In genomic region chr10:28685717-28686116, GRCh38 we compare ENCODE assay signal across 30 cellular contexts. TPM values are rescaled to one million over a fixed set of nuclear protein-coding genes. Genes with fewer than 3 reads are reported as not detected.
DNase-seq lines count a peak whose midpoint lies in the region; ATAC-seq and TF ChIP-seq lines count a peak whose summit lies in the region.
"Had no signal": no experiment of that assay in that cellular context is flagged by ENCODE, and none has a peak within 500 bp of the region (broad histone marks: within the 10 kb centered on the region; RNA-seq: fewer than 3 reads in every experiment).

No MANE protein-coding gene starts in this region.

- H3K56ac ChIP-seq in H9 (ENCODE audit: insufficient read length, low read depth, low read length): no peak overlapping the region

- H2BK5ac ChIP-seq in H9 (ENCODE audit: insufficient read length, low read length): no peak overlapping the region

- ATAC-seq in GM21360 (IDR thresholded peaks at IDR 0.05; ENCODE audit: unreplicated experiment): no peak
- no peak for ATAC-seq in HG03520 (IDR thresholded peaks at IDR 0.05; ENCODE audit: unreplicated experiment)
- ATAC-seq: activated CD4-positive, CD25-positive, alpha-beta regulatory T cell treated with anti-CD3 and anti-CD28 coated beads, Interleukin-2, amount 50 U/mL, for 24 hours; body of pancreas; CD8-positive, alpha-beta T cell; gastrocnemius medialis; GM12878; left cardiac atrium; T-helper 17 cell had no signal

- H3K9me3 ChIP-seq in A673 (ENCODE audit: low read depth, low read length, poor library complexity, severe bottlenecking) (no peaks in the 10 kb centered on the region), H9 (ENCODE audit: control insufficient read depth, low read depth, low read length) (no peaks in the 10 kb centered on the region)
- H3K9me3 ChIP-seq: adrenal gland, BE2C, body of pancreas, esophagus squamous epithelium, gastrocnemius medialis, ovary, testis had no signal

- no peak overlapping the region for H3K4ac ChIP-seq in H9 (ENCODE audit: low read depth, low read length)

- in situ Hi-C loops in SK-MEL-5 (cut with HindIII; ENCODE audit: low pct_unique_long_range_greater_than_20kb, low sequenced_read_pairs): no loop called here

- H3K27me3 Mint-ChIP-seq in H9 (ENCODE audit: low read depth): no peaks in the 10 kb centered on the region

- intact Hi-C loops in A673 (cut with micrococcal nuclease; ENCODE audit: unreplicated experiment): no loop called here

- H4K5ac ChIP-seq in H9 (ENCODE audit: insufficient read length, low read depth, low read length): no peak overlapping the region

- no peak overlapping the region for H3K9ac ChIP-seq in H9 (ENCODE audit: extremely low read depth, insufficient read length, low read length)

- H3K4me2 ChIP-seq in H9 (ENCODE audit: insufficient read depth, insufficient read length, low read length): no peak overlapping the region

- peaks cover 45% of the 10 kb centered on the region for H3K4me1 ChIP-seq in A673 (ENCODE audit: insufficient read depth, low read length, poor library complexity, severe bottlenecking)
- peaks cover 10% of the 10 kb centered on the region for H3K4me1 ChIP-seq in H9 (ENCODE audit: insufficient read depth, low read length)
- H3K4me1 ChIP-seq: body of pancreas, gastrocnemius medialis, testis had no signal

- POLR2A ChIA-PET in A673 (lab: Charles Lee; ENCODE audit: low non-redundant PET): no interaction called here

- no peaks in the 10 kb centered on the region for H3K9me3 Mint-ChIP-seq in H9
- H3K9me3 Mint-ChIP-seq: activated naive CD4-positive, alpha-beta T cell treated with anti-CD3 and anti-CD28 coated beads, Interleukin-2, amount 10 ng/mL, durations not matched to agents 7 days and 5 days; CD8-positive, alpha-beta T cell; nephron progenitor cell; stimulated activated naive CD8-positive, alpha-beta T cell treated with anti-CD3 and anti-CD28 coated beads, Interleukin-15, Interleukin-2, amounts not matched to agents 100 ng/mL and 50 ng/mL, for 24 hours had no signal

- no peaks in the 10 kb centered on the region for H4K20me1 ChIP-seq in H9 (ENCODE audit: control insufficient read depth, insufficient read depth, insufficient read length)

- TF ChIP-seq CTCF in A673 (conservative IDR thresholded peaks at IDR 0.05; ENCODE audit: low read depth, low read length): no peak
- TF ChIP-seq CTCF in H9 (conservative IDR thresholded peaks at IDR 0.05): no peak

- no peak overlapping the region for H3T11ph ChIP-seq in H9 (ENCODE audit: low read length)

- peaks cover 67 to 68% of the 10 kb centered on the region in 2 experiments for H3K4me1 Mint-ChIP-seq in H9
- H3K4me1 Mint-ChIP-seq: activated naive CD4-positive, alpha-beta T cell treated with anti-CD3 and anti-CD28 coated beads, Interleukin-2, amount 10 ng/mL, durations not matched to agents 7 days and 5 days had no signal

- H3K36me3 Mint-ChIP-seq in H9 (ENCODE audit: insufficient read depth in 1 of 3, low read depth in 3 of 3): peaks cover 29 to 36% (median 33%) of the 10 kb centered on the region in 3 experiments; a peak in 6 of 7 replicates
- H3K36me3 Mint-ChIP-seq: activated naive CD4-positive, alpha-beta T cell treated with anti-CD3 and anti-CD28 coated beads, Interleukin-2, amount 10 ng/mL, durations not matched to agents 7 days and 5 days; CD8-positive, alpha-beta T cell had no signal

- H2BK20ac ChIP-seq in H9 (ENCODE audit: low read depth, low read length, poor library complexity, severe bottlenecking): no peak overlapping the region

- peaks cover 3% of the 10 kb centered on the region for H3K79me1 ChIP-seq in H9 (ENCODE audit: insufficient read depth, low read depth, low read length, poor library complexity, severe bottlenecking)

- no peak overlapping the region for H3K14ac ChIP-seq in H9 (ENCODE audit: insufficient read depth, low read length)

- no peaks in the 10 kb centered on the region for H3K27me3 ChIP-seq in A673 (replicated peaks; ENCODE audit: insufficient read depth, low read depth, low read length, poor library complexity)
- no peaks in the 10 kb centered on the region for H3K27me3 ChIP-seq in H9 (ENCODE audit: insufficient read depth, low read length)
- H3K27me3 ChIP-seq: adrenal gland, BE2C, body of pancreas, ovary, testis had no signal

- H2BK15ac ChIP-seq in H9 (ENCODE audit: low read depth, low read length): no peak overlapping the region

- H2AFZ ChIP-seq in H9 (ENCODE audit: low read length): no peak overlapping the region

- peak overlapping the region in 2 of 3 experiments; percentile 90 to 91; a peak in 4 of 7 replicates for H3K27ac Mint-ChIP-seq in H9
- H3K27ac Mint-ChIP-seq: activated naive CD4-positive, alpha-beta T cell treated with anti-CD3 and anti-CD28 coated beads, Interleukin-2, amount 10 ng/mL, durations not matched to agents 7 days and 5 days; CD8-positive, alpha-beta T cell; nephron progenitor cell; stimulated activated naive CD8-positive, alpha-beta T cell treated with anti-CD3 and anti-CD28 coated beads, Interleukin-15, Interleukin-2, amounts not matched to agents 100 ng/mL and 50 ng/mL, for 24 hours; T-helper 17 cell had no signal

- BruUV-seq in A673 (replicated peaks; lab: Mats Ljungman, UMichigan): no TSS peak

- DNase-seq in A673 (ENCODE audit: low spot score) (peak; percentile 82), H9 (no peak), SK-MEL-5 (ENCODE audit: low read depth, low spot score) (peak; percentile 42), islet precursor cell (peak; percentile 69), NCI-H526 treated with DMSO at 0.1 percent for 48 hours (lab: John Stamatoyannopoulos, UW) (no peak)
- no peak for DNase-seq in activated T-cell treated with anti-CD3 and anti-CD28 coated beads, Interleukin-2, amount 50 U/mL, for 48 hours
- DNase-seq: activated CD4-positive, alpha-beta T cell treated with anti-CD3 and anti-CD28 coated beads, Interleukin-2, amount 50 U/mL, for 4 hours; activated naive CD4-positive, alpha-beta T cell treated with anti-CD3 and anti-CD28 coated beads, Interleukin-2, amount 10 ng/mL, durations not matched to agents 7 days and 5 days; adrenal gland; BE2C; body of pancreas; CD8-positive, alpha-beta T cell; EL; esophagus squamous epithelium; gastrocnemius medialis; left cardiac atrium; NCI-H1417 treated with DMSO at 0.1 percent for 48 hours; NCI-H2171; NCI-H510A treated with DMSO at 0.1 percent for 48 hours; nephron progenitor cell; ovary; stimulated activated CD4-positive, alpha-beta T cell treated with anti-CD3 and anti-CD28 coated beads, Interleukin-1b, Interleukin-23, amount 100 ng/mL, for 48 hours; T-helper 17 cell; testis had no signal

- peaks cover 13% of the 10 kb centered on the region; the same call in 1 of the 2 replicates for H3K79me2 ChIP-seq in H9 (ENCODE audit: insufficient read depth, low read length)

- no CpG with 5 or more reads among the region's 5 CpGs for WGBS in H9 (ENCODE audit: extremely low coverage, insufficient read length, low lambda C conversion rate)

- peak overlapping the region; percentile 23 for H3K27ac ChIP-seq in A673 (ENCODE audit: low read depth, low read length, poor library complexity, severe bottlenecking)
- H3K27ac ChIP-seq in H9 (ENCODE audit: insufficient read length, low read depth, low read length): no peak overlapping the region
- H3K27ac ChIP-seq: adrenal gland, body of pancreas, esophagus squamous epithelium, gastrocnemius medialis, ovary, testis had no signal

- no peaks in the 10 kb centered on the region for H3K23me2 ChIP-seq in H9 (ENCODE audit: insufficient read length, low read depth, low read length, poor library complexity, severe bottlenecking)

- no peak overlapping the region for H2BK12ac ChIP-seq in H9 (ENCODE audit: insufficient read length, low read depth, low read length)

- no peak overlapping the region for H4K8ac ChIP-seq in H9 (replicated peaks; ENCODE audit: insufficient read length, low read depth, low read length)

- no peak overlapping the region for H4K91ac ChIP-seq in H9 (ENCODE audit: insufficient read length, low read depth, low read length)

- no peak overlapping the region for H3K18ac ChIP-seq in H9 (ENCODE audit: insufficient read length, low read depth, low read length)

- H3K4me3 ChIP-seq in A673 (ENCODE audit: low read depth, low read length, poor library complexity, severe bottlenecking): no peak overlapping the region
- H3K4me3 ChIP-seq: adrenal gland, body of pancreas, esophagus squamous epithelium, gastrocnemius medialis, GM12878, lung, ovary, testis had no signal

- peaks cover 27% of the 10 kb centered on the region for H3K36me3 ChIP-seq in A673 (ENCODE audit: insufficient read depth, low read length, poor library complexity, severe bottlenecking)
- H3K36me3 ChIP-seq: esophagus squamous epithelium, gastrocnemius medialis, ovary had no signal

- no peak overlapping the region for H3K23ac ChIP-seq in H9 (ENCODE audit: insufficient read length, low read depth, low read length)

- peak overlapping the region in 1 of 2 experiments; percentile 53; a peak in 2 of 5 replicates for H3K4me3 Mint-ChIP-seq in H9
- H3K4me3 Mint-ChIP-seq: activated naive CD4-positive, alpha-beta T cell treated with anti-CD3 and anti-CD28 coated beads, Interleukin-2, amount 10 ng/mL, durations not matched to agents 7 days and 5 days; CD8-positive, alpha-beta T cell; nephron progenitor cell; stimulated activated naive CD8-positive, alpha-beta T cell treated with anti-CD3 and anti-CD28 coated beads, Interleukin-15, Interleukin-2, amounts not matched to agents 100 ng/mL and 50 ng/mL, for 24 hours; T-helper 17 cell had no signal

- CTCF ChIA-PET in A673 (lab: Charles Lee): interaction anchor here (0.9 kb wide), 1 partner anchor 22 kb away, joined by 3 read pairs; no protein-coding TSS in a partner anchor

- no peak overlapping the region for H2AK5ac ChIP-seq in H9 (ENCODE audit: insufficient read length, low read length)

- no peak overlapping the region for H2BK120ac ChIP-seq in H9 (ENCODE audit: low read depth, low read length, poor library complexity, severe bottlenecking)

RNA-seq across cellular contexts. Expression of gene BAMBI, which starts 8.4 kb away (rescaled TPM):
- total RNA-seq in A673 (2021) (24.8 and 31.9 TPM in 2 replicates), H9 (2021) (16.8 and 17.0 TPM in 2 replicates)
- 288 and 335 TPM in 2 replicates for total RNA-seq in SK-MEL-5 (2014; rRNA removed; shearing (Covaris generic))
- 241 and 282 TPM in 2 replicates for polyA plus RNA-seq in SK-MEL-5 (2015; cell fraction: cytosol; rRNA removed)
- polyA plus RNA-seq in SK-MEL-5 (2015; cell fraction: nucleus; rRNA removed): 227 and 229 TPM in 2 replicates

Comparison
In these comparisons a context has a peak if more than half of its experiments do, and no peak if none do; other contexts are left out.
1. DNase-seq: peak in A673 (single experiment), SK-MEL-5 (single experiment) and islet precursor cell (single experiment); none in H9 (single experiment), NCI-H526 treated with DMSO at 0.1 percent for 48 hours (single experiment) and activated T-cell treated with anti-CD3 and anti-CD28 coated beads, Interleukin-2, amount 50 U/mL, for 48 hours (0 of 2).